ENCODE assay signal across 1 cellular context in the genomic region with DNA sequence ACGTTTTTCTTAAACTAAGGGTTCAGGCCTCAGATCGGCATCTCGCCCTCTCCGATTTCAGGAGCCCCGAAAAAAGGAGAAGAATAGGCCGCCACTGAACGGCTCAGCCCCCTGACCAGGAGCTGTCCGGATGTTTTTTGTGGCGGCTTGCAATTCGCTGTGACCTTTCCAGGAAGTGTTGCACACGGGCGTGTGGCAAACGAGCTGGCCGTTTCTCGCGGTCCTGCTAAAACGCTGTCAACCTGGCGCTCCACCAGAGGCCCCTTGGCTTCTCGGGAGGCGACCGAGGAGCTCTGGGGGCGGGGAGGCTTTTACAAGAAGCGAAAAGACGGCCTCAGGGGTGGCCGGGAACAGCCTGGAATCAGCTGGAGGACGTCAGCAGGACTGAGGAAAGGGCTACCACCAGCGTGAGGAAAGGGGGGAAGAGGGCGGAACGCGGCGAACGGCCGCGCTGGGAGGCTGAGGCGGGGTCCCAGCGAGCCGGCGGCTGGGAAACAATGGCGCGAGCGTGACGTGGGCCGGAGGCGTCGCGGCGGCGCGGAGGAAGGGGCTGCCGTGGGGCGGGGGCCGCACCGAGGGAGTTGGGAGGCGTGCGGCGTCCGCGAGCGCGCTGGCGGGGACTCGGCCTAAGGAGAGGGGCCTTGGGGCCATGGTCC.
TF ChIP-seq lines count a peak whose summit lies in the region.

No MANE protein-coding gene starts in this region.

TF ChIP-seq in HepG2, 621 proteins besides CTCF, POLR2A, EP300 and RAD21 (continued from another document and continues in another):
- TF ChIP-seq SNAPC4 (CRISPR knock-in tag; IDR thresholded peaks at IDR 0.05) (peak; percentile 84; the same call in 1 of the 2 replicates), AGO2 (optimal IDR thresholded peaks at IDR 0.05; ENCODE audit: low read depth, low read length) (peak; percentile 85), KDM2A (CRISPR knock-in tag; IDR thresholded peaks at IDR 0.05; ENCODE audit: borderline replicate concordance, low read depth) (peak; percentile 22; the same call in 1 of the 2 replicates), ZNF317 (CRISPR knock-in tag; IDR thresholded peaks at IDR 0.05) (peak; percentile 56; the same call in 1 of the 2 replicates), ZNF572 (CRISPR knock-in tag; IDR thresholded peaks at IDR 0.05) (peak; percentile 82; the same call in 1 of the 2 replicates), ZNF264 (CRISPR knock-in tag; IDR thresholded peaks at IDR 0.05) (0 out of 2 replicates have a peak, but pooled peaks have one; percentile 40), E2F1 (CRISPR knock-in tag; IDR thresholded peaks at IDR 0.05) (no peak), ZNF333 (CRISPR knock-in tag; IDR thresholded peaks at IDR 0.05; ENCODE audit: borderline replicate concordance) (no peak), MED1 (CRISPR knock-in tag; IDR thresholded peaks at IDR 0.05) (peak; percentile 59), MXI1 (IDR thresholded peaks at IDR 0.05; ENCODE audit: borderline replicate concordance, low read depth, low read length) (peak; percentile 74; the same call in 1 of the 3 replicates), PCBP1 (IDR thresholded peaks at IDR 0.05; ENCODE audit: borderline replicate concordance, low read depth, low read length) (0 out of 2 replicates have a peak, but pooled peaks have one; percentile 50), ZFX (CRISPR knock-in tag; IDR thresholded peaks at IDR 0.05; ENCODE audit: low read depth) (peak; percentile 84), ATAD3A (CRISPR knock-in tag; IDR thresholded peaks at IDR 0.05) (no peak), SOX13 (IDR thresholded peaks at IDR 0.05) (0 out of 2 replicates have a peak, but pooled peaks have one; percentile 1), SOX13 (CRISPR knock-in tag; conservative IDR thresholded peaks at IDR 0.05 in 1 of 2, IDR thresholded peaks at IDR 0.05 in 1 of 2) (no peak), ZNF431 (CRISPR knock-in tag; IDR thresholded peaks at IDR 0.05; ENCODE audit: borderline replicate concordance, low read depth) (no peak; the same call in 1 of the 2 replicates), GABPB1 (CRISPR knock-in tag; IDR thresholded peaks at IDR 0.05) (peak; percentile 75), POLR2AphosphoS5 (IDR thresholded peaks at IDR 0.05; ENCODE audit: low read depth, low read length) (peak; percentile 44; the same call in 1 of the 2 replicates), ZFAT (CRISPR knock-in tag; conservative IDR thresholded peaks at IDR 0.05) (no peak), KMT2A (CRISPR knock-in tag; IDR thresholded peaks at IDR 0.05) (peak; percentile 92), GLI4 (CRISPR knock-in tag; IDR thresholded peaks at IDR 0.05; ENCODE audit: borderline replicate concordance) (peak; percentile 82; the same call in 1 of the 2 replicates), ZFP90 (CRISPR knock-in tag; IDR thresholded peaks at IDR 0.05; ENCODE audit: borderline replicate concordance) (peak; percentile 54; the same call in 1 of the 2 replicates), HIVEP1 (CRISPR knock-in tag; IDR thresholded peaks at IDR 0.05) (peak; percentile 79), ZNF598 (CRISPR knock-in tag; IDR thresholded peaks at IDR 0.05; ENCODE audit: borderline replicate concordance) (0 out of 2 replicates have a peak, but pooled peaks have one; percentile 57), SALL1 (CRISPR knock-in tag; IDR thresholded peaks at IDR 0.05) (peak; percentile 71; the same call in 1 of the 2 replicates), ZNF749 (CRISPR knock-in tag; IDR thresholded peaks at IDR 0.05; ENCODE audit: borderline replicate concordance) (no peak), ZNF549 (CRISPR knock-in tag; IDR thresholded peaks at IDR 0.05) (0 out of 2 replicates have a peak, but pooled peaks have one; percentile 53), DDIT3 (CRISPR knock-in tag; IDR thresholded peaks at IDR 0.05) (no peak), HNRNPK (IDR thresholded peaks at IDR 0.05; ENCODE audit: low read depth, low read length, poor library complexity, severe bottlenecking) (peak; percentile 30), POLR2G (IDR thresholded peaks at IDR 0.05; ENCODE audit: low read depth, low read length) (peak; percentile 71), HES4 (CRISPR knock-in tag; IDR thresholded peaks at IDR 0.05; ENCODE audit: borderline replicate concordance) (0 out of 2 replicates have a peak, but pooled peaks have one; percentile 23), KDM5B (CRISPR knock-in tag; IDR thresholded peaks at IDR 0.05; ENCODE audit: borderline replicate concordance) (peak; percentile 88), KLF9 (CRISPR knock-in tag; IDR thresholded peaks at IDR 0.05; ENCODE audit: low read depth) (no peak), ZNF776 (CRISPR knock-in tag; IDR thresholded peaks at IDR 0.05) (peak; percentile 65; the same call in 1 of the 2 replicates)
- TF ChIP-seq, protein P1, sequence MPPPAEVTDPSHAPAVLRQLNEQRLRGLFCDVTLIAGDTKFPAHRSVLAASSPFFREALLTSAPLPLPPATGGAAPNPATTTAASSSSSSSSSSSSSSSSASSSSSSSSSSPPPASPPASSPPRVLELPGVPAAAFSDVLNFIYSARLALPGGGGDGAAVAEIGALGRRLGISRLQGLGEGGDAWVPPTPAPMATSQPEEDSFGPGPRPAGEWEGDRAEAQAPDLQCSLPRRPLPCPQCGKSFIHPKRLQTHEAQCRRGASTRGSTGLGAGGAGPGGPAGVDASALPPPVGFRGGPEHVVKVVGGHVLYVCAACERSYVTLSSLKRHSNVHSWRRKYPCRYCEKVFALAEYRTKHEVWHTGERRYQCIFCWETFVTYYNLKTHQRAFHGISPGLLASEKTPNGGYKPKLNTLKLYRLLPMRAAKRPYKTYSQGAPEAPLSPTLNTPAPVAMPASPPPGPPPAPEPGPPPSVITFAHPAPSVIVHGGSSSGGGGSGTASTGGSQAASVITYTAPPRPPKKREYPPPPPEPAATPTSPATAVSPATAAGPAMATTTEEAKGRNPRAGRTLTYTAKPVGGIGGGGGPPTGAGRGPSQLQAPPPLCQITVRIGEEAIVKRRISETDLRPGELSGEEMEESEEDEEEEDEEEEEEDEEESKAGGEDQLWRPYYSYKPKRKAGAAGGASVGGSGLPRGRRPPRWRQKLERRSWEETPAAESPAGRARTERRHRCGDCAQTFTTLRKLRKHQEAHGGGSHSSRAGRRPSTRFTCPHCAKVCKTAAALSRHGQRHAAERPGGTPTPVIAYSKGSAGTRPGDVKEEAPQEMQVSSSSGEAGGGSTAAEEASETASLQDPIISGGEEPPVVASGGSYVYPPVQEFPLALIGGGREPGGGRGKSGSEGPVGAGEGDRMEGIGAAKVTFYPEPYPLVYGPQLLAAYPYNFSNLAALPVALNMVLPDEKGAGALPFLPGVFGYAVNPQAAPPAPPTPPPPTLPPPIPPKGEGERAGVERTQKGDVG (CRISPR knock-in tag; IDR thresholded peaks at IDR 0.05; ENCODE audit: borderline replicate concordance) = peak; percentile 48; the same call in 1 of the 2 replicates
- TF ChIP-seq, protein P2, sequence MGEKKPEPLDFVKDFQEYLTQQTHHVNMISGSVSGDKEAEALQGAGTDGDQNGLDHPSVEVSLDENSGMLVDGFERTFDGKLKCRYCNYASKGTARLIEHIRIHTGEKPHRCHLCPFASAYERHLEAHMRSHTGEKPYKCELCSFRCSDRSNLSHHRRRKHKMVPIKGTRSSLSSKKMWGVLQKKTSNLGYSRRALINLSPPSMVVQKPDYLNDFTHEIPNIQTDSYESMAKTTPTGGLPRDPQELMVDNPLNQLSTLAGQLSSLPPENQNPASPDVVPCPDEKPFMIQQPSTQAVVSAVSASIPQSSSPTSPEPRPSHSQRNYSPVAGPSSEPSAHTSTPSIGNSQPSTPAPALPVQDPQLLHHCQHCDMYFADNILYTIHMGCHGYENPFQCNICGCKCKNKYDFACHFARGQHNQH (CRISPR knock-in tag; IDR thresholded peaks at IDR 0.05) = 0 out of 2 replicates have a peak, but pooled peaks have one; percentile 28
- TF ChIP-seq, protein P3, sequence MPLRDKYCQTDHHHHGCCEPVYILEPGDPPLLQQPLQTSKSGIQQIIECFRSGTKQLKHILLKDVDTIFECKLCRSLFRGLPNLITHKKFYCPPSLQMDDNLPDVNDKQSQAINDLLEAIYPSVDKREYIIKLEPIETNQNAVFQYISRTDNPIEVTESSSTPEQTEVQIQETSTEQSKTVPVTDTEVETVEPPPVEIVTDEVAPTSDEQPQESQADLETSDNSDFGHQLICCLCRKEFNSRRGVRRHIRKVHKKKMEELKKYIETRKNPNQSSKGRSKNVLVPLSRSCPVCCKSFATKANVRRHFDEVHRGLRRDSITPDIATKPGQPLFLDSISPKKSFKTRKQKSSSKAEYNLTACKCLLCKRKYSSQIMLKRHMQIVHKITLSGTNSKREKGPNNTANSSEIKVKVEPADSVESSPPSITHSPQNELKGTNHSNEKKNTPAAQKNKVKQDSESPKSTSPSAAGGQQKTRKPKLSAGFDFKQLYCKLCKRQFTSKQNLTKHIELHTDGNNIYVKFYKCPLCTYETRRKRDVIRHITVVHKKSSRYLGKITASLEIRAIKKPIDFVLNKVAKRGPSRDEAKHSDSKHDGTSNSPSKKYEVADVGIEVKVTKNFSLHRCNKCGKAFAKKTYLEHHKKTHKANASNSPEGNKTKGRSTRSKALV (CRISPR knock-in tag; IDR thresholded peaks at IDR 0.05) = 0 out of 2 replicates have a peak, but pooled peaks have one; percentile 45
- TF ChIP-seq, protein P4, sequence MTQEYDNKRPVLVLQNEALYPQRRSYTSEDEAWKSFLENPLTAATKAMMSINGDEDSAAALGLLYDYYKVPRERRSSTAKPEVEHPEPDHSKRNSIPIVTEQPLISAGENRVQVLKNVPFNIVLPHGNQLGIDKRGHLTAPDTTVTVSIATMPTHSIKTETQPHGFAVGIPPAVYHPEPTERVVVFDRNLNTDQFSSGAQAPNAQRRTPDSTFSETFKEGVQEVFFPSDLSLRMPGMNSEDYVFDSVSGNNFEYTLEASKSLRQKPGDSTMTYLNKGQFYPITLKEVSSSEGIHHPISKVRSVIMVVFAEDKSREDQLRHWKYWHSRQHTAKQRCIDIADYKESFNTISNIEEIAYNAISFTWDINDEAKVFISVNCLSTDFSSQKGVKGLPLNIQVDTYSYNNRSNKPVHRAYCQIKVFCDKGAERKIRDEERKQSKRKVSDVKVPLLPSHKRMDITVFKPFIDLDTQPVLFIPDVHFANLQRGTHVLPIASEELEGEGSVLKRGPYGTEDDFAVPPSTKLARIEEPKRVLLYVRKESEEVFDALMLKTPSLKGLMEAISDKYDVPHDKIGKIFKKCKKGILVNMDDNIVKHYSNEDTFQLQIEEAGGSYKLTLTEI (CRISPR knock-in tag; conservative IDR thresholded peaks at IDR 0.05) = no peak
- TF ChIP-seq, protein P5, sequence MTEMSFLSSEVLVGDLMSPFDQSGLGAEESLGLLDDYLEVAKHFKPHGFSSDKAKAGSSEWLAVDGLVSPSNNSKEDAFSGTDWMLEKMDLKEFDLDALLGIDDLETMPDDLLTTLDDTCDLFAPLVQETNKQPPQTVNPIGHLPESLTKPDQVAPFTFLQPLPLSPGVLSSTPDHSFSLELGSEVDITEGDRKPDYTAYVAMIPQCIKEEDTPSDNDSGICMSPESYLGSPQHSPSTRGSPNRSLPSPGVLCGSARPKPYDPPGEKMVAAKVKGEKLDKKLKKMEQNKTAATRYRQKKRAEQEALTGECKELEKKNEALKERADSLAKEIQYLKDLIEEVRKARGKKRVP (CRISPR knock-in tag; IDR thresholded peaks at IDR 0.05) = peak in 1 of 2 experiments; percentile 17; a peak in 1 of 4 replicates
